17 cellular contexts compared by ENCODE assay signal in genomic region chr22:47027766-47028165, GRCh38.
DNase-seq lines count a peak whose midpoint lies in the region; ATAC-seq lines count a peak whose summit lies in the region.
"Had no signal": no experiment of that assay in that cellular context is flagged by ENCODE, and none has a peak within 500 bp of the region (broad histone marks: within the 10 kb centered on the region; RNA-seq: fewer than 3 reads in every experiment).

No MANE protein-coding gene starts in this region.

- CTCF ChIA-PET in activated CD4-positive, alpha-beta T cell treated with anti-CD3 and anti-CD28 coated beads, Interleukin-2, amount 10 ng/mL, durations not matched to agents 7 days and 5 days (lab: Charles Lee): no interaction called here

- intact Hi-C loops in sciatic nerve (cut with DNase I): no loop called here

- H3K36me3 Mint-ChIP-seq in activated CD4-positive, alpha-beta T cell treated with anti-CD3 and anti-CD28 coated beads, Interleukin-2, amount 10 ng/mL, durations not matched to agents 7 days and 5 days (ENCODE audit: low read depth): peaks cover 9% of the 10 kb centered on the region

- no peaks in the 10 kb centered on the region for H3K36me3 ChIP-seq in HAP-1 (replicated peaks)
- no peaks in the 10 kb centered on the region for H3K36me3 ChIP-seq in iPS-20b (ENCODE audit: insufficient read depth, low read depth, low read length)
- H3K36me3 ChIP-seq: MG63 had no signal

- no peak overlapping the region for H3K9ac ChIP-seq in iPS-20b (ENCODE audit: low read depth, low read length)

- H3K27ac ChIP-seq in iPS-20b (ENCODE audit: low read length): no peak overlapping the region

- H3K27me3 ChIP-seq in HAP-1 (ENCODE audit: low read depth) (no peaks in the 10 kb centered on the region), iPS-20b (ENCODE audit: insufficient read depth, low read length) (no peaks in the 10 kb centered on the region)
- H3K27me3 ChIP-seq: MG63 had no signal

- ATAC-seq in sciatic nerve (no peak), GM18867 (IDR thresholded peaks at IDR 0.05; ENCODE audit: unreplicated experiment) (no peak)

- in situ Hi-C loops in HAP-1 (cut with MboI; ENCODE audit: low sequenced_read_pairs): no loop called here

- H3K4me3 ChIP-seq in HAP-1 (no peak overlapping the region), iPS-20b (ENCODE audit: low read length) (peak overlapping the region; percentile 56; the same call in 1 of the 2 replicates)
- H3K4me3 ChIP-seq: MG63 had no signal

- POLR2A ChIA-PET in activated CD4-positive, alpha-beta T cell treated with anti-CD3 and anti-CD28 coated beads, Interleukin-2, amount 10 ng/mL, durations not matched to agents 7 days and 5 days (lab: Charles Lee): no interaction called here

- peak overlapping the region; percentile 9 for H3K27ac Mint-ChIP-seq in activated CD4-positive, alpha-beta T cell treated with anti-CD3 and anti-CD28 coated beads, Interleukin-2, amount 10 ng/mL, durations not matched to agents 7 days and 5 days

- H3K9me3 ChIP-seq in HAP-1 (no peaks in the 10 kb centered on the region), iPS-20b (ENCODE audit: insufficient read depth, low read depth, low read length) (no peaks in the 10 kb centered on the region)
- H3K9me3 ChIP-seq: MG63 had no signal

- no peaks in the 10 kb centered on the region for H3K27me3 Mint-ChIP-seq in activated CD4-positive, alpha-beta T cell treated with anti-CD3 and anti-CD28 coated beads, Interleukin-2, amount 10 ng/mL, durations not matched to agents 7 days and 5 days

- peaks cover 25% of the 10 kb centered on the region for H3K4me1 ChIP-seq in HAP-1
- peaks cover 10% of the 10 kb centered on the region; the same call in 1 of the 2 replicates for H3K4me1 ChIP-seq in iPS-20b (ENCODE audit: insufficient read depth, low read length)

- H3K4me3 Mint-ChIP-seq in activated CD4-positive, alpha-beta T cell treated with anti-CD3 and anti-CD28 coated beads, Interleukin-2, amount 10 ng/mL, durations not matched to agents 7 days and 5 days: no peak overlapping the region

- H3K4me1 Mint-ChIP-seq in activated CD4-positive, alpha-beta T cell treated with anti-CD3 and anti-CD28 coated beads, Interleukin-2, amount 10 ng/mL, durations not matched to agents 7 days and 5 days: no peaks in the 10 kb centered on the region

- no peaks in the 10 kb centered on the region for H3K9me3 Mint-ChIP-seq in activated CD4-positive, alpha-beta T cell treated with anti-CD3 and anti-CD28 coated beads, Interleukin-2, amount 10 ng/mL, durations not matched to agents 7 days and 5 days

- DNase-seq in activated CD4-positive, alpha-beta T cell treated with anti-CD3 and anti-CD28 coated beads, Interleukin-2, amount 10 ng/mL, durations not matched to agents 7 days and 5 days: no peak
- no peak for DNase-seq in activated CD4-positive, alpha-beta T cell treated with anti-CD3 and anti-CD28 coated beads, Interleukin-2, amount 50 U/mL, for 1 hour
- peak; percentile 72 to 79 for DNase-seq in HAP-1 (ENCODE audit: low spot score in 2 of 2)
- peak; percentile 41 for DNase-seq in sciatic nerve (ENCODE audit: low spot score)
- no peak for DNase-seq in T-helper 9 cell
- DNase-seq in NK-92 (lab: John Stamatoyannopoulos, UW; ENCODE audit: unreplicated experiment): no peak
- DNase-seq: 8988T, DMS79 treated with DMSO at 0.1 percent for 48 hours, Kasumi-1, MG63, NCI-H1048, NCI-H1436, NCI-H2029, NCI-H2171, NCI-H526 had no signal

Comparison
In these comparisons a context has a peak if more than half of its experiments do, and no peak if none do; other contexts are left out.
1. DNase-seq: peak in HAP-1 (2 of 2) and sciatic nerve (single experiment); none in activated CD4-positive, alpha-beta T cell treated with anti-CD3 and anti-CD28 coated beads, Interleukin-2, amount 10 ng/mL, durations not matched to agents 7 days and 5 days (single experiment), activated CD4-positive, alpha-beta T cell treated with anti-CD3 and anti-CD28 coated beads, Interleukin-2, amount 50 U/mL, for 1 hour (single experiment), T-helper 9 cell (single experiment) and NK-92 (single experiment).